In the genomic region with DNA sequence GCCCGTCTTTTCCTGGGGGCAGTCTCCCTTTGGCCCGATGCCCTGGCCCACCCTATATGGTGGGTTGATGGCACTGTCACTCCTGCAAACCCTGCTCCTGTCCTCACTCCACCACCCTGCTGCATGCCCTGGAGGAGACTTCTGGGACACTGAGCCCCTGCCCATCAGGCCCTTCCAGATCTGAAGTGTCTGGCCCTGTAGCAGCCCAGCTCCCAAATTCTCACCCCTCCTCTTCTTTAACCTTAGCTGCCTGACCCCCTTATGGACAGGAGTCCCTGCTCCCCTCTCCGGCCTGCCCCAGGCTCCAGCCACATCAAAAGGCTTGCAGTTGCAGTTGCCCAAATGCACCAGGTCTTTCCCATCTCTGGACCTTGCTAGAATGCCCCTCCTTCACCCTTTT, we compare ENCODE assay signal across 10 cellular contexts. TPM values are rescaled to one million over a fixed set of nuclear protein-coding genes. Genes with fewer than 3 reads are reported as not detected.
"Had no signal": no experiment of that assay in that cellular context is flagged by ENCODE, and none has a peak within 500 bp of the region (broad histone marks: within the 10 kb centered on the region; RNA-seq: fewer than 3 reads in every experiment).

No MANE protein-coding gene starts in this region.

- ATAC-seq: GM23338, HCT116 had no signal

- H3K27ac Mint-ChIP-seq: GM23338, H9, HFFc6 had no signal

- H2AFZ ChIP-seq: GM23248, GM23338 had no signal

- H3K27ac ChIP-seq: GM23248 had no signal

- H3K4me3 Mint-ChIP-seq: GM23338, H9, HFFc6 had no signal

- H3K4me2 ChIP-seq: GM23338 had no signal

- H3K4me3 ChIP-seq: GM23248, GM23338, HAP-1 had no signal

- DNase-seq: GM23248, GOT3, H7, H9, HCEC 1CT, HFFc6 had no signal

- H3K36me3 ChIP-seq: HAP-1 had no signal

- H3K9ac ChIP-seq: GM23248 had no signal

- H3K9me3 ChIP-seq: HAP-1 had no signal

- H3K4me1 ChIP-seq: HAP-1 had no signal

- H3K9me3 Mint-ChIP-seq: GM23338, H9, HFFc6 had no signal

RNA-seq across cellular contexts. Expression of gene SLC32A1, which starts 20.8 kb away (rescaled TPM):
- total RNA-seq: GM23248, H4, H7, HFFc6 had no signal
- polyA plus RNA-seq: GM23248, GM23338 had no signal
